ENCODE assay signal across 8 cellular contexts in the genomic region with DNA sequence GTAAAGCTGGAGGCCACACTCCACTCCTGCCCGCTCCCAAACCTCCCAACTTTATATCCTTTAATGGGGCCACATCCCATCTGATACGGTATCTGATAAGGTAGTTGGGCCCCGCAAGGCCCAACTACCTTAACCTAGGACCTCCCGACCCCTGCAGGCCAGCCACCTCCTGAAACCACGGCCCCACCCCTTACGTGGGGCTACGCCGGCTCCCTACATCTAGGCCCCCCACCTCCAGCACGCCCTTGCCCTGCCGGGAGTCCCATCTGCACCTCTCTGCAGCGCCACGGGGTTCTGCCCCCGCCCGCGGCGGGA. TPM values are rescaled to one million over a fixed set of nuclear protein-coding genes. Genes with fewer than 3 reads are reported as not detected.
A peak's percentile ranks its signal among the peaks of the same experiment; 100 is the strongest.
DNase-seq lines count a peak whose midpoint lies in the region; ATAC-seq and TF ChIP-seq lines count a peak whose summit lies in the region.

No MANE protein-coding gene starts in this region.

- 5% methylated on average over 16 of the region's 16 CpGs for WGBS in liver
- WGBS in upper lobe of left lung, 2 donors = 6 to 9% methylated on average over 5 to 14 of the region's 16 CpGs

- TF ChIP-seq EP300 in upper lobe of left lung (IDR thresholded peaks at IDR 0.05) = no peak

- POLR2A ChIA-PET in Caco-2 (lab: Charles Lee) = interaction anchor here (1.0 to 1.2 kb wide), 7 partner anchors 8 to 191 kb away, joined by 3 to 7 read pairs (median 4); partner anchors contain the start of genes COX6B1 and LIN37

- TF ChIP-seq CTCF in Caco-2 (IDR thresholded peaks at IDR 0.05; ENCODE audit: insufficient read depth in 1 of 2, low read depth in 1 of 2, low read length in 1 of 2, severe bottlenecking in 1 of 2, unreplicated experiment in 1 of 2) (no peak), liver (IDR thresholded peaks at IDR 0.05; ENCODE audit: low read depth, low read length, missing input control) (no peak), upper lobe of left lung (IDR thresholded peaks at IDR 0.05) (no peak)

- peaks cover 8% of the 10 kb centered on the region; the same call in 1 of the 2 replicates for H3K4me1 ChIP-seq in Caco-2
- peaks cover 12 to 48% (median 19%) of the 10 kb centered on the region in 4 donors for H3K4me1 ChIP-seq in liver (ENCODE audit: control insufficient read depth in 4 of 4, insufficient read depth in 4 of 4, low read length in 3 of 4)
- peaks cover 21 to 47% (median 35%) of the 10 kb centered on the region in 4 donors for H3K4me1 ChIP-seq in upper lobe of left lung

- H3K9me3 Mint-ChIP-seq in Caco-2 (ENCODE audit: unreplicated experiment) = no peaks in the 10 kb centered on the region
- H3K9me3 Mint-ChIP-seq in activated T-helper 17 cell treated with anti-CD3 and anti-CD28 coated beads, Interleukin-2, amount 50 U/mL, for 72 hours = no peaks in the 10 kb centered on the region

- H3K36me3 Mint-ChIP-seq in Caco-2 (ENCODE audit: insufficient read depth, unreplicated experiment) = peaks cover 74% of the 10 kb centered on the region
- peaks cover 75% of the 10 kb centered on the region for H3K36me3 Mint-ChIP-seq in activated T-helper 17 cell treated with anti-CD3 and anti-CD28 coated beads, Interleukin-2, amount 50 U/mL, for 72 hours (ENCODE audit: low read depth)

- H3K27me3 ChIP-seq in Caco-2 (replicated peaks; ENCODE audit: control insufficient read depth, insufficient read depth, low read length) (no peaks in the 10 kb centered on the region), liver (ENCODE audit: control insufficient read depth in 4 of 4, insufficient read depth in 4 of 4, low read length in 3 of 4) (no peaks in the 10 kb centered on the region), upper lobe of left lung (no peaks in the 10 kb centered on the region)

- H3K4me3 Mint-ChIP-seq in Caco-2 (ENCODE audit: unreplicated experiment) = peak overlapping the region; percentile 97
- peak overlapping the region; percentile 95 for H3K4me3 Mint-ChIP-seq in activated T-helper 17 cell treated with anti-CD3 and anti-CD28 coated beads, Interleukin-2, amount 50 U/mL, for 72 hours

- H3K9me3 ChIP-seq in Caco-2 (no peaks in the 10 kb centered on the region), liver (ENCODE audit: control insufficient read depth in 4 of 4, low read length in 3 of 4) (no peaks in the 10 kb centered on the region), upper lobe of left lung (no peaks in the 10 kb centered on the region)

- H3K4me3 ChIP-seq in Caco-2 (ENCODE audit: low read depth, low read length) = peak overlapping the region; percentile 53
- H3K4me3 ChIP-seq in liver (ENCODE audit: low read depth in 1 of 3, low read length in 3 of 3) = peak overlapping the region; percentile 55 to 73 (median 60)
- H3K4me3 ChIP-seq in upper lobe of left lung = peak overlapping the region; percentile 60 to 77 (median 69)

- CTCF ChIA-PET in Caco-2 (lab: Charles Lee) = interaction anchor here (0.9 to 1.2 kb wide), 7 partner anchors 8 to 191 kb away, joined by 3 to 13 read pairs (median 5); partner anchors contain the start of gene LIN37

- DNase-seq in Caco-2 = no peak
- no peak for DNase-seq in upper lobe of left lung
- DNase-seq in NAMALWA (ENCODE audit: low spot score) = no peak
- no peak for DNase-seq in sciatic nerve (ENCODE audit: low spot score)

- TF ChIP-seq POLR2A in upper lobe of left lung (IDR thresholded peaks at IDR 0.05) = no peak

- no peak overlapping the region for H3K9ac ChIP-seq in liver (ENCODE audit: low read depth in 1 of 2, low read length in 2 of 2)

- TF ChIP-seq RAD21 in liver (IDR thresholded peaks at IDR 0.05) = no peak

- peaks cover 8% of the 10 kb centered on the region; the same call in 1 of the 2 replicates for H3K36me3 ChIP-seq in Caco-2 (ENCODE audit: control insufficient read depth, insufficient read depth, low read length)
- peaks cover 9 to 37% (median 11%) of the 10 kb centered on the region in 4 donors for H3K36me3 ChIP-seq in liver (ENCODE audit: control insufficient read depth in 4 of 4, insufficient read depth in 3 of 4, low read depth in 1 of 4, low read length in 3 of 4)
- H3K36me3 ChIP-seq in upper lobe of left lung = peaks cover 8 to 43% (median 31%) of the 10 kb centered on the region in 4 donors

- no peaks in the 10 kb centered on the region for H3K27me3 Mint-ChIP-seq in Caco-2 (ENCODE audit: insufficient read depth, unreplicated experiment)
- H3K27me3 Mint-ChIP-seq in activated T-helper 17 cell treated with anti-CD3 and anti-CD28 coated beads, Interleukin-2, amount 50 U/mL, for 72 hours = no peaks in the 10 kb centered on the region

- peaks cover 11% of the 10 kb centered on the region for H3K4me1 Mint-ChIP-seq in Caco-2 (ENCODE audit: low read depth, unreplicated experiment)
- H3K4me1 Mint-ChIP-seq in activated T-helper 17 cell treated with anti-CD3 and anti-CD28 coated beads, Interleukin-2, amount 50 U/mL, for 72 hours = peaks cover 27% of the 10 kb centered on the region

- ATAC-seq in HG02571 (IDR thresholded peaks at IDR 0.05; ENCODE audit: unreplicated experiment) = peak; percentile 4
- peak; percentile 12 for ATAC-seq in activated T-helper 17 cell treated with anti-CD3 and anti-CD28 coated beads, Interleukin-2, amount 50 U/mL, for 72 hours (replicated peaks)
- ATAC-seq in upper lobe of left lung (ENCODE audit: low FRiP score in 2 of 2) = no peak
- ATAC-seq in sciatic nerve = no peak
- ATAC-seq in GM18867 (IDR thresholded peaks at IDR 0.05; ENCODE audit: unreplicated experiment) = no peak

- intact Hi-C loops in Caco-2 (cut with micrococcal nuclease; ENCODE audit: unreplicated experiment) = loop anchor here (1.0 to 2.0 kb wide), 2 partner anchors 23 to 47 kb away; no protein-coding TSS in a partner anchor
- intact Hi-C loops in sciatic nerve (cut with DNase I) = no loop called here

- H3K27ac ChIP-seq in liver (ENCODE audit: low read depth in 1 of 2, low read length in 2 of 2) = peak overlapping the region; percentile 78 to 82
- peak overlapping the region; percentile 77 to 89 (median 84) for H3K27ac ChIP-seq in upper lobe of left lung

- no TSS peak for BruUV-seq in Caco-2 (replicated peaks; lab: Mats Ljungman, UMichigan)

- peak overlapping the region; percentile 87 for H3K27ac Mint-ChIP-seq in Caco-2 (ENCODE audit: unreplicated experiment)
- no peak overlapping the region for H3K27ac Mint-ChIP-seq in activated T-helper 17 cell treated with anti-CD3 and anti-CD28 coated beads, Interleukin-2, amount 50 U/mL, for 72 hours

TF ChIP-seq in liver, 16 proteins besides CTCF, POLR2A, EP300 and RAD21 (continues in another document):
- TF ChIP-seq HNF4A (conservative IDR thresholded peaks at IDR 0.05) (no peak), EGR1 (IDR thresholded peaks at IDR 0.05; ENCODE audit: low read depth in 2 of 2) (no peak), HNF4G (IDR thresholded peaks at IDR 0.05) (no peak), FOXA1 (IDR thresholded peaks at IDR 0.05) (no peak), FOXA2 (IDR thresholded peaks at IDR 0.05) (no peak), YY1 (IDR thresholded peaks at IDR 0.05) (no peak)

RNA-seq across cellular contexts. Expression of gene IGFLR1, which starts 2.2 kb away (rescaled TPM):
- total RNA-seq in Caco-2 (2022) (10.1 and 11.3 TPM in 2 replicates), liver (10 to 100 TPM in 1 of 2 donors, 1 to 10 TPM in 1; 7.0 to 11.2 TPM), upper lobe of left lung (10 to 100 TPM in 5 of 6 donors, 1 to 10 TPM in 1; 6.4 to 28.4 (median 18.8) TPM), sciatic nerve (10.8 TPM)
- total RNA-seq in activated T-helper 17 cell treated with anti-CD3 and anti-CD28 coated beads, Interleukin-2, amount 50 U/mL, for 72 hours = 100 to 1,000 TPM in 1 of 2 donors, 10 to 100 TPM in 1; 42.3 to 153 TPM
- polyA plus RNA-seq in liver = 10 to 100 TPM; 51.1 to 59.7 TPM

RNA-seq across cellular contexts. Expression of gene U2AF1L4, which starts 5.2 kb away (rescaled TPM):
- total RNA-seq in Caco-2 (2022) (21.3 and 24.6 TPM in 2 replicates), liver (10 to 100 TPM in 1 of 2 donors, 1 to 10 TPM in 1; 4.5 to 14.8 TPM), upper lobe of left lung (100 to 1,000 TPM in 1 of 6 donors, 10 to 100 TPM in 4, 1 to 10 TPM in 1; 8.5 to 157 (median 22.0) TPM), sciatic nerve (22.9 TPM)
- total RNA-seq in activated T-helper 17 cell treated with anti-CD3 and anti-CD28 coated beads, Interleukin-2, amount 50 U/mL, for 72 hours = 10 to 100 TPM; 17.8 to 21.6 TPM
- 10 to 100 TPM; 12.0 to 36.5 TPM for polyA plus RNA-seq in liver

RNA-seq across cellular contexts. Expression of gene PSENEN, which starts 5.4 kb away (rescaled TPM):
- 70.2 and 70.5 TPM in 2 replicates for total RNA-seq in Caco-2 (2022)
- 10 to 100 TPM; 34.0 to 51.2 TPM for total RNA-seq in activated T-helper 17 cell treated with anti-CD3 and anti-CD28 coated beads, Interleukin-2, amount 50 U/mL, for 72 hours
- 1 to 10 TPM; 7.4 to 7.7 TPM for total RNA-seq in liver
- 10 to 100 TPM; 33.8 to 58.1 TPM for polyA plus RNA-seq in liver
- 10 to 100 TPM; 43.4 to 60.9 (median 54.5) TPM for total RNA-seq in upper lobe of left lung
- total RNA-seq in sciatic nerve = 45.6 TPM

RNA-seq across cellular contexts. Expression of gene LIN37, which starts 8.3 kb away (rescaled TPM):
- total RNA-seq in Caco-2 (2022) (8.1 and 10.2 TPM in 2 replicates), liver (1 to 10 TPM; 2.6 to 7.0 TPM), upper lobe of left lung (10 to 100 TPM in 3 of 6 donors, 1 to 10 TPM in 3; 4.0 to 16.9 (median 10.9) TPM), sciatic nerve (12.3 TPM)
- 10 to 100 TPM; 11.0 to 20.1 TPM for total RNA-seq in activated T-helper 17 cell treated with anti-CD3 and anti-CD28 coated beads, Interleukin-2, amount 50 U/mL, for 72 hours
- polyA plus RNA-seq in liver = 1 to 10 TPM; 5.8 to 6.3 TPM

RNA-seq across cellular contexts. Expression of gene HSPB6, which starts 16.8 kb away (rescaled TPM):
- 0.48 and 0.81 TPM in 2 replicates for total RNA-seq in Caco-2 (2022)
- total RNA-seq in activated T-helper 17 cell treated with anti-CD3 and anti-CD28 coated beads, Interleukin-2, amount 50 U/mL, for 72 hours = not detected
- 1 to 10 TPM; 2.7 to 4.4 TPM for total RNA-seq in liver
- polyA plus RNA-seq in liver = 10 to 100 TPM in 1 of 2 donors, 1 to 10 TPM in 1; 6.9 to 17.7 TPM
- 10 to 100 TPM in 4 of 6 donors, 1 to 10 TPM in 2; 4.2 to 46.2 (median 18.4) TPM for total RNA-seq in upper lobe of left lung
- 79.7 TPM for total RNA-seq in sciatic nerve

Comparison
In these comparisons a context has a peak if more than half of its experiments do, and no peak if none do; other contexts are left out.
1. ATAC-seq: peak in HG02571 (single experiment) and activated T-helper 17 cell treated with anti-CD3 and anti-CD28 coated beads, Interleukin-2, amount 50 U/mL, for 72 hours (single experiment); none in upper lobe of left lung (0 of 2), sciatic nerve (single experiment) and GM18867 (single experiment).
2. Peak in every context shown above with its lines, with median percentiles within 50 percentile points of each other: H3K4me3 ChIP-seq.